ENCODE assay signal across 19 cellular contexts in the genomic region with DNA sequence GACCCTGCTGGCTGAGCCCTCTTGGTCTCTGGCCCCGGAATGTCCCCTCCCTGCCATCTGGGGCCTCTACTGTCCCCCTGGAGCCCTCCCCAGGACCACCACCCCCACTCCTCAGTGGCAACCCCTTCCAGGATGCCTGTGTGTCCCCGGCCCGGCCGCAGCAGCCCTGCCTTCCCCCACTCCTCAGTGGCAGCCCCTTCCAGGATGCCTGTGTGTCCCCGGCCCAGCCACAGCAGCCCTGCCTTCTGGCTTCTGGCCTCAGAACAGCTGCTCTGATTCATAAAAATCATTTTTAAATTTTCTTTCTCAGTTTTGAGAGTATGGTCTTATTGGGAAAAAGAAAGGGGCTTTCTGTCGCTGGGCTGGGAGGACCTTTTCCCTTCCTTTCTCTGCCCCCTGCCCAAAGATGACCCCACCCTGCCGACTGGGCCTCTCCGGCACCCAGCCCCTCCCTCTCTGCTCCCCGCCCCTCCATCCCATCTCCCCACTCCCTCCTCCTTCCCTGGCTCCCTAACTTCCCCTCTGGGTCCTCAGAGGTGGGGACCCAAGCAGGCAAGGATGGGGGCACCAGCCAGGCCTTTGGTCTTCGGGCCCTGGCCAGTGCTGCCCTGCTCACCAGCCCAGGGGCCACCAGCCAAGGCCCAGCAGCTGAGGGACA. TPM values are rescaled to one million over a fixed set of nuclear protein-coding genes. Genes with fewer than 3 reads are reported as not detected.
A peak's percentile ranks its signal among the peaks of the same experiment; 100 is the strongest.
DNase-seq lines count a peak whose midpoint lies in the region; ATAC-seq and TF ChIP-seq lines count a peak whose summit lies in the region.
"Had no signal": no experiment of that assay in that cellular context is flagged by ENCODE, and none has a peak within 500 bp of the region (broad histone marks: within the 10 kb centered on the region; RNA-seq: fewer than 3 reads in every experiment).

No MANE protein-coding gene starts in this region.

- no peak for TF ChIP-seq CTCF in A673 (conservative IDR thresholded peaks at IDR 0.05; ENCODE audit: low read depth, low read length)
- no peak for TF ChIP-seq CTCF in lower lobe of right lung (IDR thresholded peaks at IDR 0.05)

- 52 to 81% (median 68%) methylated on average over 10 of the region's 10 CpGs for WGBS in adipose tissue, 3 donors

- H3K27ac ChIP-seq in A673 (ENCODE audit: low read depth, low read length, poor library complexity, severe bottlenecking), result peak overlapping the region; percentile 23
- peak overlapping the region; percentile 40 for H3K27ac ChIP-seq in adipose tissue (ENCODE audit: low read depth, low read length)
- H3K27ac ChIP-seq in lower lobe of right lung, result peak overlapping the region; percentile 73
- peak overlapping the region; percentile 82 for H3K27ac ChIP-seq in skeletal muscle tissue (ENCODE audit: low read depth, low read length)

- H3K9me3 ChIP-seq in A673 (ENCODE audit: low read depth, low read length, poor library complexity, severe bottlenecking) (no peaks in the 10 kb centered on the region), lower lobe of right lung (no peaks in the 10 kb centered on the region), skeletal muscle tissue (ENCODE audit: control insufficient read depth in 3 of 3, low read length in 3 of 3) (no peaks in the 10 kb centered on the region)

- no peak overlapping the region for H3K4me3 ChIP-seq in A673 (ENCODE audit: low read depth, low read length, poor library complexity, severe bottlenecking)
- H3K4me3 ChIP-seq in lower lobe of right lung, result no peak overlapping the region
- H3K4me3 ChIP-seq in skeletal muscle tissue (ENCODE audit: low read length in 3 of 3), result no peak overlapping the region

- CTCF ChIA-PET in A673 (lab: Charles Lee), result no interaction called here

- BruUV-seq in A673 (replicated peaks; lab: Mats Ljungman, UMichigan), result no TSS peak

- POLR2A ChIA-PET in A673 (lab: Charles Lee; ENCODE audit: low non-redundant PET), result interaction anchor here (0.6 kb wide), 1 partner anchor 42 kb away, joined by 3 read pairs; no protein-coding TSS in a partner anchor

- H3K27me3 ChIP-seq in A673 (replicated peaks; ENCODE audit: insufficient read depth, low read depth, low read length, poor library complexity), result no peaks in the 10 kb centered on the region
- H3K27me3 ChIP-seq in lower lobe of right lung (ENCODE audit: low read depth), result no peaks in the 10 kb centered on the region
- no peaks in the 10 kb centered on the region for H3K27me3 ChIP-seq in skeletal muscle tissue (ENCODE audit: control insufficient read depth in 3 of 3, insufficient read depth in 3 of 3, low read length in 3 of 3)

- DNase-seq in A673 (ENCODE audit: low spot score), result no peak
- DNase-seq in lower lobe of right lung, result no peak
- DNase-seq in GF-D8 (lab: John Stamatoyannopoulos, UW), result no peak
- DNase-seq in activated gamma-delta T cell treated with Interleukin-2 at 50 U/mL for 16 hours, result no peak
- DNase-seq in stimulated activated naive CD8-positive, alpha-beta T cell treated with anti-CD3 and anti-CD28 coated beads, Interleukin-15, Interleukin-2, amounts not matched to agents 100 U/mL and 50 U/mL, for 24 hours, result no peak
- DNase-seq: activated B cell treated with CpG ODN at 0.5 μM for 24 hours; activated effector memory CD4-positive, alpha-beta T cell treated with Interleukin-2 at 50 U/mL for 16 hours; aorta; cortex of kidney; erythroblast; GOT3; head of caudate nucleus; NCI-H2107; RPMI8226; stimulated activated CD4-positive, alpha-beta T cell treated with anti-CD3 and anti-CD28 coated beads, Interleukin-2, amount 100 ng/mL, for 24 hours; T-helper 1 cell had no signal

- ATAC-seq in lower lobe of right lung, result no peak
- ATAC-seq in GM18867 (IDR thresholded peaks at IDR 0.05; ENCODE audit: unreplicated experiment), result no peak
- no peak for ATAC-seq in stimulated activated naive CD8-positive, alpha-beta T cell treated with anti-CD3 and anti-CD28 coated beads, Interleukin-15, Interleukin-2, amounts not matched to agents 100 U/mL and 50 U/mL, for 24 hours

- H3K4me1 ChIP-seq in A673 (ENCODE audit: insufficient read depth, low read length, poor library complexity, severe bottlenecking) (peaks cover 19% of the 10 kb centered on the region), lower lobe of right lung (peaks cover 26% of the 10 kb centered on the region), skeletal muscle tissue (ENCODE audit: control insufficient read depth in 3 of 3, insufficient read depth in 3 of 3, low read length in 3 of 3) (peaks cover 19 to 40% (median 31%) of the 10 kb centered on the region in 3 donors)

- intact Hi-C loops in A673 (cut with micrococcal nuclease; ENCODE audit: unreplicated experiment), result no loop called here
- intact Hi-C loops in lower lobe of right lung (cut with DNase I), result no loop called here

- no peaks in the 10 kb centered on the region for H3K36me3 ChIP-seq in A673 (ENCODE audit: insufficient read depth, low read length, poor library complexity, severe bottlenecking)
- H3K36me3 ChIP-seq in lower lobe of right lung, result no peaks in the 10 kb centered on the region
- no peaks in the 10 kb centered on the region for H3K36me3 ChIP-seq in skeletal muscle tissue (ENCODE audit: control insufficient read depth in 3 of 3, insufficient read depth in 3 of 3, low read length in 3 of 3)

- peak overlapping the region in 1 of 3 donors; percentile 40 for H3K9ac ChIP-seq in skeletal muscle tissue (ENCODE audit: low read depth in 1 of 3, low read length in 3 of 3)

RNA-seq across cellular contexts. Expression of gene BAHCC1, which starts 40.5 kb away (rescaled TPM):
- total RNA-seq in A673 (2021) (74.2 and 80.6 TPM in 2 replicates), lower lobe of right lung (19.9 TPM), skeletal muscle tissue (8.4 TPM)
- 10 to 100 TPM in 2 of 3 donors, 1 to 10 TPM in 1; 5.6 to 14.4 (median 12.9) TPM for polyA plus RNA-seq in adipose tissue

Comparison
In these comparisons a context has a peak if more than half of its experiments do, and no peak if none do; other contexts are left out.
1. H3K27ac ChIP-seq: peak in every context shown above with its lines; median percentile 82 in skeletal muscle tissue; 73 in lower lobe of right lung; 40 in adipose tissue; 23 in A673.